30 cellular contexts compared by ENCODE assay signal in the genomic region with DNA sequence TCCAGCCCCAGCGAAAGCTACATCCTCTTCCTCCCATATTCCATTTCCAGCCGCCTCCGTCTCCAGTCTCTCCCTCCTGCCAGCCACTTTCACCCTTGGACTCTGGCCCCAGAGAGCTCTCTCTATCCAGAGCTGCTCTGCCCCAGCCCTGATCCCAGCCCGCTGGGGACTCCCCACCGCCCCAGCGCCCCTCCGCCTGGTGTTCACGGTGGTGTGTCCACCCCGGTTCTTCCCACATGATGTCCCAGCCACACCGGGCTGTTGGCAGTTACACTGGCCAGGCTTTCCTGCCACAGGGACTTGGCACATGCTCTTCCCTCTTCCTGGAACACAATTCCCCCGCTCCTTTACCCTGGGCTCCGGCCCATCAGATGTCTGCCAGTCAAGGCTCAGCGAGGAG. TPM values are rescaled to one million over a fixed set of nuclear protein-coding genes. Genes with fewer than 3 reads are reported as not detected.
"Had no signal": no experiment of that assay in that cellular context is flagged by ENCODE, and none has a peak within 500 bp of the region (broad histone marks: within the 10 kb centered on the region; RNA-seq: fewer than 3 reads in every experiment).

No MANE protein-coding gene starts in this region.

- H3K27ac ChIP-seq: adrenal gland, dorsolateral prefrontal cortex, esophagus squamous epithelium, gastroesophageal sphincter, lower lobe of right lung, prostate gland, right atrium auricular region, thyroid gland, upper lobe of right lung had no signal

- H3K4me3 ChIP-seq: adrenal gland, dorsolateral prefrontal cortex, esophagus squamous epithelium, gastroesophageal sphincter, lower lobe of right lung, prostate gland, right atrium auricular region, thyroid gland, upper lobe of right lung had no signal

- DNase-seq: activated CD4-positive, alpha-beta T cell treated with anti-CD3 and anti-CD28 coated beads, Interleukin-2, amount 10 ng/mL, durations not matched to agents 24 days and 14 days; activated CD8-positive, alpha-beta memory T cell treated with anti-CD3 and anti-CD28 coated beads, Interleukin-2, amount 10 ng/mL, durations not matched to agents 7 days and 5 days; activated CD8-positive, alpha-beta T cell treated with anti-CD3 and anti-CD28 coated beads for 36 hours; activated gamma-delta T cell; adrenal gland; central memory CD4-positive, alpha-beta T cell; dorsolateral prefrontal cortex; effector memory CD8-positive, alpha-beta T cell; esophagus squamous epithelium; head of caudate nucleus; left cardiac atrium; lower lobe of right lung; naive thymus-derived CD4-positive, alpha-beta T cell; stimulated activated CD4-positive, alpha-beta T cell treated with anti-CD3 and anti-CD28 coated beads, Interleukin-1b, Interleukin-23, amount 100 ng/mL, for 48 hours; substantia nigra; thyroid gland; upper lobe of right lung had no signal

- H3K27me3 Mint-ChIP-seq: activated CD4-positive, alpha-beta T cell treated with anti-CD3 and anti-CD28 coated beads, Interleukin-2, amount 10 ng/mL, durations not matched to agents 24 days and 14 days; activated CD8-positive, alpha-beta memory T cell treated with anti-CD3 and anti-CD28 coated beads, Interleukin-2, amount 10 ng/mL, durations not matched to agents 7 days and 5 days had no signal

- H3K9me3 Mint-ChIP-seq: activated CD4-positive, alpha-beta T cell treated with anti-CD3 and anti-CD28 coated beads, Interleukin-2, amount 10 ng/mL, durations not matched to agents 24 days and 14 days; activated CD8-positive, alpha-beta T cell treated with anti-CD3 and anti-CD28 coated beads for 36 hours; activated naive CD4-positive, alpha-beta T cell treated with anti-CD3 and anti-CD28 coated beads, Interleukin-2, amount 50 U/mL, for 24 hours; activated T-helper 1 cell treated with anti-CD3 and anti-CD28 coated beads, Interleukin-12 subunit alpha, Interleukin-12 subunit beta, Interleukin-2, Interleukin-4 antibody, amounts not matched to agents 30 ng/mL and 10 ng/mL and 1 ng/mL, durations not matched to agents 14 hours and 24 hours and 36 hours; effector memory CD8-positive, alpha-beta T cell; neural crest cell; stimulated activated naive CD8-positive, alpha-beta T cell treated with anti-CD3 and anti-CD28 coated beads, Interleukin-15, Interleukin-2, amounts not matched to agents 100 ng/mL and 50 ng/mL, for 24 hours had no signal

- FAIRE-seq: astrocyte, islet of Langerhans had no signal

- H3K4me3 Mint-ChIP-seq: activated CD4-positive, alpha-beta T cell treated with anti-CD3 and anti-CD28 coated beads, Interleukin-2, amount 10 ng/mL, durations not matched to agents 24 days and 14 days; activated CD8-positive, alpha-beta memory T cell treated with anti-CD3 and anti-CD28 coated beads, Interleukin-2, amount 10 ng/mL, durations not matched to agents 7 days and 5 days; activated CD8-positive, alpha-beta T cell treated with anti-CD3 and anti-CD28 coated beads for 36 hours; activated naive CD4-positive, alpha-beta T cell treated with anti-CD3 and anti-CD28 coated beads, Interleukin-2, amount 50 U/mL, for 24 hours; activated T-helper 1 cell treated with anti-CD3 and anti-CD28 coated beads, Interleukin-12 subunit alpha, Interleukin-12 subunit beta, Interleukin-2, Interleukin-4 antibody, amounts not matched to agents 30 ng/mL and 10 ng/mL and 1 ng/mL, durations not matched to agents 14 hours and 24 hours and 36 hours; effector memory CD8-positive, alpha-beta T cell; naive thymus-derived CD4-positive, alpha-beta T cell; neural crest cell; stimulated activated naive CD8-positive, alpha-beta T cell treated with anti-CD3 and anti-CD28 coated beads, Interleukin-15, Interleukin-2, amounts not matched to agents 100 ng/mL and 50 ng/mL, for 24 hours had no signal

- ATAC-seq: activated CD4-positive, CD25-positive, alpha-beta regulatory T cell treated with anti-CD3 and anti-CD28 coated beads, Interleukin-2, amount 50 U/mL, for 24 hours; activated CD8-positive, alpha-beta memory T cell treated with anti-CD3 and anti-CD28 coated beads, Interleukin-2, amount 10 ng/mL, durations not matched to agents 7 days and 5 days; activated CD8-positive, alpha-beta T cell treated with anti-CD3 and anti-CD28 coated beads for 36 hours; effector memory CD8-positive, alpha-beta T cell; gastroesophageal sphincter; left cardiac atrium; lower lobe of right lung; naive thymus-derived CD4-positive, alpha-beta T cell; SK-N-SH treated with all-trans-retinoic acid at 6 μM for 48 hours; upper lobe of right lung had no signal

- H3K4me1 ChIP-seq: adrenal gland, gastroesophageal sphincter, lower lobe of right lung, prostate gland, right atrium auricular region, upper lobe of right lung had no signal

- H3K27ac Mint-ChIP-seq: activated CD4-positive, alpha-beta T cell treated with anti-CD3 and anti-CD28 coated beads, Interleukin-2, amount 10 ng/mL, durations not matched to agents 24 days and 14 days; activated CD8-positive, alpha-beta memory T cell treated with anti-CD3 and anti-CD28 coated beads, Interleukin-2, amount 10 ng/mL, durations not matched to agents 7 days and 5 days; activated CD8-positive, alpha-beta T cell treated with anti-CD3 and anti-CD28 coated beads for 36 hours; activated naive CD4-positive, alpha-beta T cell treated with anti-CD3 and anti-CD28 coated beads, Interleukin-2, amount 50 U/mL, for 24 hours; activated T-helper 1 cell treated with anti-CD3 and anti-CD28 coated beads, Interleukin-12 subunit alpha, Interleukin-12 subunit beta, Interleukin-2, Interleukin-4 antibody, amounts not matched to agents 30 ng/mL and 10 ng/mL and 1 ng/mL, durations not matched to agents 14 hours and 24 hours and 36 hours; effector memory CD8-positive, alpha-beta T cell; naive thymus-derived CD4-positive, alpha-beta T cell; stimulated activated naive CD8-positive, alpha-beta T cell treated with anti-CD3 and anti-CD28 coated beads, Interleukin-15, Interleukin-2, amounts not matched to agents 100 ng/mL and 50 ng/mL, for 24 hours had no signal

- H3K36me3 ChIP-seq: adrenal gland, esophagus squamous epithelium, gastroesophageal sphincter, lower lobe of right lung, prostate gland, right atrium auricular region, thyroid gland, upper lobe of right lung had no signal

- H3K27me3 ChIP-seq: adrenal gland, right atrium auricular region, thyroid gland, upper lobe of right lung had no signal

- H3K9me3 ChIP-seq: adrenal gland, esophagus squamous epithelium, gastroesophageal sphincter, lower lobe of right lung, prostate gland, right atrium auricular region, thyroid gland, upper lobe of right lung had no signal

- H3K36me3 Mint-ChIP-seq: activated CD8-positive, alpha-beta memory T cell treated with anti-CD3 and anti-CD28 coated beads, Interleukin-2, amount 10 ng/mL, durations not matched to agents 7 days and 5 days; activated naive CD4-positive, alpha-beta T cell treated with anti-CD3 and anti-CD28 coated beads, Interleukin-2, amount 50 U/mL, for 24 hours; naive thymus-derived CD4-positive, alpha-beta T cell had no signal

RNA-seq across cellular contexts. Expression of a gene that starts 11.3 kb away (rescaled TPM):
- total RNA-seq: astrocyte had no signal

RNA-seq across cellular contexts. Expression of a gene that starts 11.6 kb away (rescaled TPM):
- total RNA-seq: activated CD8-positive, alpha-beta memory T cell treated with anti-CD3 and anti-CD28 coated beads, Interleukin-2, amount 10 ng/mL, durations not matched to agents 7 days and 5 days; astrocyte had no signal

RNA-seq across cellular contexts. Expression of a gene that starts 32.3 kb away (rescaled TPM):
- total RNA-seq: activated CD8-positive, alpha-beta memory T cell treated with anti-CD3 and anti-CD28 coated beads, Interleukin-2, amount 10 ng/mL, durations not matched to agents 7 days and 5 days; astrocyte; gastroesophageal sphincter; left cardiac atrium; lower lobe of right lung; mesenteric fat pad; neural crest cell; osteocyte; right atrium auricular region had no signal
- polyA plus RNA-seq: naive thymus-derived CD4-positive, alpha-beta T cell had no signal

RNA-seq across cellular contexts. Expression of a gene that starts 46.0 kb away (rescaled TPM):
- total RNA-seq: astrocyte had no signal

RNA-seq across cellular contexts. Expression of a gene that starts 46.3 kb away (rescaled TPM):
- total RNA-seq: gastroesophageal sphincter, left cardiac atrium, mesenteric fat pad, neural crest cell, osteocyte, prostate gland, right atrium auricular region, thyroid gland had no signal
